20 cellular contexts compared by ENCODE assay signal in the genomic region with DNA sequence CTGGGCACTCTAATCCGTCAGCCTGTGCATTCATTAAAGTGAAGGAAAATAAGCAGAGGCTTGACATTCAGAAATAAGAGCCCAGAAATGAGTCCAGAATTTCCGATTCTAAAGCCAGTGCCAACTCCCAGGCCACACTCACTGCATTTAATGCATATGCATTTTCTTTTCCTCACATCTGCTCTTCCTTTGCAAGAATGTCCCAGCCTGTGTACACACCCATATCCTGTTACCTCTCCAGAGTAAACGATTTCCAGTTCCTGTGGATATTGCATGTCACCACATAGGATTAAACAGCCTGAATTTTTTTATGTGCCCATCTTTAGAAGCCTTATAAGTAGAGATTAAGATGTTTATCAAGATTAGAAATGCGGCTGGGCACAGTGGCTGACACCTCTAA. TPM values are rescaled to one million over a fixed set of nuclear protein-coding genes. Genes with fewer than 3 reads are reported as not detected.
"Had no signal": no experiment of that assay in that cellular context is flagged by ENCODE, and none has a peak within 500 bp of the region (broad histone marks: within the 10 kb centered on the region; RNA-seq: fewer than 3 reads in every experiment).

No MANE protein-coding gene starts in this region.

- H3K36me3 ChIP-seq: stomach, upper lobe of right lung had no signal

- H3K4me3 ChIP-seq: hepatocyte, stomach, testis, upper lobe of right lung had no signal

- H3K9me3 ChIP-seq: stomach, testis, upper lobe of right lung had no signal

- H3K27ac ChIP-seq: hepatocyte, parathyroid adenoma, stomach, testis, upper lobe of right lung had no signal

- FAIRE-seq: colon, endometrium had no signal

- H3K4me1 ChIP-seq: parathyroid adenoma, stomach, testis, upper lobe of right lung had no signal

- ATAC-seq: activated T-cell treated with anti-CD3 and anti-CD28 coated beads, Interleukin-2, amount 50 U/mL, for 4 hours; left lobe of liver; naive thymus-derived CD4-positive, alpha-beta T cell; upper lobe of right lung; WTC11 had no signal

- H3K27me3 ChIP-seq: hepatocyte, stomach, testis, upper lobe of right lung had no signal

- DNase-seq: activated CD4-positive, alpha-beta memory T cell treated with anti-CD3 and anti-CD28 coated beads, Interleukin-2, amount 10 ng/mL, durations not matched to agents 7 days and 5 days; activated CD4-positive, alpha-beta T cell treated with anti-CD3 and anti-CD28 coated beads for 4 hours; activated effector memory CD4-positive, alpha-beta T cell treated with Interleukin-2 at 50 U/mL for 16 hours; activated naive CD4-positive, alpha-beta T cell treated with anti-CD3 and anti-CD28 coated beads, Interleukin-2, amount 50 U/mL, for 16 hours; activated T-cell treated with anti-CD3 and anti-CD28 coated beads, Interleukin-2, amount 50 U/mL, for 4 hours; islet precursor cell; naive thymus-derived CD4-positive, alpha-beta T cell; stimulated activated CD4-positive, alpha-beta T cell treated with anti-CD3 and anti-CD28 coated beads, Interleukin-12 subunit alpha, Interleukin-12 subunit beta, amount 100 ng/mL, for 4 hours; stimulated activated CD4-positive, alpha-beta T cell treated with anti-CD3 and anti-CD28 coated beads, Interleukin-2, amount 100 ng/mL, for 24 hours; stomach; testis; upper lobe of right lung had no signal

RNA-seq across cellular contexts. Expression of a gene that starts 27.5 kb away (rescaled TPM):
- total RNA-seq: activated CD4-positive, alpha-beta memory T cell treated with anti-CD3 and anti-CD28 coated beads, Interleukin-2, amount 10 ng/mL, durations not matched to agents 7 days and 5 days; activated T-cell treated with anti-CD3 and anti-CD28 coated beads, Interleukin-2, amount 50 U/mL, for 4 hours; cardiac septum; hepatocyte; left lobe of liver; lung microvascular endothelial cell; naive thymus-derived CD4-positive, alpha-beta T cell; upper lobe of right lung; WTC11 had no signal
